ENCODE assay signal across 18 cellular contexts in genomic region chr22:31962392-31963113, GRCh38.
"Had no signal": no experiment of that assay in that cellular context is flagged by ENCODE, and none has a peak within 500 bp of the region (broad histone marks: within the 10 kb centered on the region; RNA-seq: fewer than 3 reads in every experiment).

No MANE protein-coding gene starts in this region.

- H3K27me3 ChIP-seq: gastrocnemius medialis, heart left ventricle, transverse colon had no signal

- H3K4me1 ChIP-seq: gastrocnemius medialis had no signal

- H3K9me3 Mint-ChIP-seq: activated CD8-positive, alpha-beta T cell treated with anti-CD3 and anti-CD28 coated beads for 36 hours; activated naive CD4-positive, alpha-beta T cell treated with anti-CD3 and anti-CD28 coated beads, Interleukin-2, amount 50 U/mL, for 72 hours; activated T-cell treated with anti-CD3 and anti-CD28 coated beads, Interleukin-2, amount 50 U/mL, for 4 hours; dendritic cell treated with granulocyte-macrophage colony-stimulating factor and Interleukin-4, amounts not matched to agents 40 ng/mL and 50 ng/mL, for 4 days; effector memory CD8-positive, alpha-beta T cell; memory B cell; naive thymus-derived CD8-positive, alpha-beta T cell had no signal

- ATAC-seq: activated CD8-positive, alpha-beta T cell treated with anti-CD3 and anti-CD28 coated beads for 36 hours; activated naive CD4-positive, alpha-beta T cell treated with anti-CD3 and anti-CD28 coated beads, Interleukin-2, amount 50 U/mL, for 72 hours; activated T-cell treated with anti-CD3 and anti-CD28 coated beads, Interleukin-2, amount 50 U/mL, for 4 hours; effector memory CD8-positive, alpha-beta T cell; gastrocnemius medialis; left ventricle myocardium superior; naive thymus-derived CD8-positive, alpha-beta T cell had no signal

- H3K4me1 Mint-ChIP-seq: memory B cell had no signal

- H3K27me3 Mint-ChIP-seq: activated CD8-positive, alpha-beta T cell treated with anti-CD3 and anti-CD28 coated beads for 36 hours; brain; dendritic cell treated with granulocyte-macrophage colony-stimulating factor and Interleukin-4, amounts not matched to agents 40 ng/mL and 50 ng/mL, for 4 days; effector memory CD8-positive, alpha-beta T cell had no signal

- H3K27ac ChIP-seq: gastrocnemius medialis, transverse colon had no signal

- H3K4me3 Mint-ChIP-seq: activated CD8-positive, alpha-beta T cell treated with anti-CD3 and anti-CD28 coated beads for 36 hours; activated T-cell treated with anti-CD3 and anti-CD28 coated beads, Interleukin-2, amount 50 U/mL, for 4 hours; brain; dendritic cell treated with granulocyte-macrophage colony-stimulating factor and Interleukin-4, amounts not matched to agents 40 ng/mL and 50 ng/mL, for 4 days; effector memory CD8-positive, alpha-beta T cell; memory B cell; naive thymus-derived CD8-positive, alpha-beta T cell had no signal

- H3K27ac Mint-ChIP-seq: activated CD8-positive, alpha-beta T cell treated with anti-CD3 and anti-CD28 coated beads for 36 hours; activated naive CD4-positive, alpha-beta T cell treated with anti-CD3 and anti-CD28 coated beads, Interleukin-2, amount 50 U/mL, for 72 hours; dendritic cell treated with granulocyte-macrophage colony-stimulating factor and Interleukin-4, amounts not matched to agents 40 ng/mL and 50 ng/mL, for 4 days; memory B cell had no signal

- H3K4me3 ChIP-seq: gastrocnemius medialis, heart left ventricle, transverse colon had no signal

- H3K9me3 ChIP-seq: gastrocnemius medialis, heart left ventricle, transverse colon had no signal

- DNase-seq: activated CD4-positive, alpha-beta T cell treated with anti-CD3 and anti-CD28 coated beads for 4 hours; activated CD8-positive, alpha-beta T cell treated with anti-CD3 and anti-CD28 coated beads for 36 hours; activated gamma-delta T cell; activated T-cell treated with anti-CD3 and anti-CD28 coated beads, Interleukin-2, amount 50 U/mL, for 4 hours; effector memory CD8-positive, alpha-beta T cell; gastrocnemius medialis; heart left ventricle; left ventricle myocardium superior; naive thymus-derived CD8-positive, alpha-beta T cell; stimulated activated CD4-positive, alpha-beta T cell treated with anti-CD3 and anti-CD28 coated beads, Interleukin-15, amount 100 ng/mL, for 24 hours; stimulated activated CD4-positive, alpha-beta T cell treated with anti-CD3 and anti-CD28 coated beads, Interleukin-4, amount 100 ng/mL, for 1 hour; stimulated activated naive CD4-positive, alpha-beta T cell; T-helper 2 cell; transverse colon had no signal
